In genomic region chr10:76281704-76282103, GRCh38 we compare ENCODE assay signal across 20 cellular contexts.
"Had no signal": no experiment of that assay in that cellular context is flagged by ENCODE, and none has a peak within 500 bp of the region (broad histone marks: within the 10 kb centered on the region; RNA-seq: fewer than 3 reads in every experiment).

No MANE protein-coding gene starts in this region.

- H3K4me1 ChIP-seq: parathyroid adenoma had no signal

- H3K4me3 ChIP-seq: dorsolateral prefrontal cortex, left ventricle myocardium inferior, mucosa of descending colon, spleen, thoracic aorta had no signal

- H3K27ac ChIP-seq: brain microvascular endothelial cell, dorsolateral prefrontal cortex, left ventricle myocardium inferior, neutrophil, parathyroid adenoma, spleen, thoracic aorta had no signal

- H3K9me3 ChIP-seq: left ventricle myocardium inferior, mucosa of descending colon, neutrophil, thoracic aorta had no signal

- H3K27me3 ChIP-seq: brain microvascular endothelial cell, dorsolateral prefrontal cortex, spleen had no signal

- H3K36me3 ChIP-seq: brain microvascular endothelial cell, left ventricle myocardium inferior, neutrophil, spleen, thoracic aorta had no signal

- ATAC-seq: activated CD4-positive, CD25-positive, alpha-beta regulatory T cell treated with anti-CD3 and anti-CD28 coated beads, Interleukin-2, amount 50 U/mL, for 24 hours; activated T-cell treated with anti-CD3 and anti-CD28 coated beads, Interleukin-2, amount 50 U/mL, for 4 hours; mucosa of descending colon; naive thymus-derived CD8-positive, alpha-beta T cell; sciatic nerve; stimulated activated memory B cell treated with anti-CD40 and anti-IgM and Interleukin-4, amounts not matched to agents 10 μg/mL and 1 μg/mL and 100 μg/mL, for 72 hours had no signal

- H2AFZ ChIP-seq: parathyroid adenoma had no signal

- DNase-seq: activated CD4-positive, alpha-beta T cell treated with anti-CD3 and anti-CD28 coated beads, Interleukin-2, amount 10 ng/mL, durations not matched to agents 7 days and 5 days; activated CD8-positive, alpha-beta memory T cell treated with anti-CD3 and anti-CD28 coated beads, Interleukin-2, amount 50 U/mL, for 4 hours; activated naive CD4-positive, alpha-beta T cell treated with anti-CD3 and anti-CD28 coated beads, Interleukin-2, amount 50 U/mL, for 16 hours; activated T-cell treated with anti-CD3 and anti-CD28 coated beads, Interleukin-2, amount 50 U/mL, for 4 hours; aorta; brain microvascular endothelial cell; central memory CD4-positive, alpha-beta T cell; dorsolateral prefrontal cortex; foreskin melanocyte; left ventricle myocardium inferior; mucosa of descending colon; naive thymus-derived CD8-positive, alpha-beta T cell; spleen; stimulated activated CD4-positive, alpha-beta T cell treated with anti-CD3 and anti-CD28 coated beads, Interleukin-4, amount 100 ng/mL, for 4 hours had no signal

- H3K9ac ChIP-seq: parathyroid adenoma had no signal

- H3K79me2 ChIP-seq: parathyroid adenoma had no signal
